15 cellular contexts compared by ENCODE assay signal in genomic region chr2:172168917-172169346, GRCh38.
DNase-seq lines count a peak whose midpoint lies in the region; FAIRE-seq and TF ChIP-seq lines count a peak whose summit lies in the region.
"Had no signal": no experiment of that assay in that cellular context is flagged by ENCODE, and none has a peak within 500 bp of the region (broad histone marks: within the 10 kb centered on the region; RNA-seq: fewer than 3 reads in every experiment).

No MANE protein-coding gene starts in this region.

- H3K4me2 ChIP-seq in endothelial cell of umbilical vein (ENCODE audit: insufficient read depth, low read length), result no peak overlapping the region

- TF ChIP-seq POLR2A in endothelial cell of umbilical vein (IDR thresholded peaks at IDR 0.05; ENCODE audit: low read depth, low read length), result no peak

- no peak overlapping the region for H3K27ac Mint-ChIP-seq in mesothelial cell of epicardium

- H3K36me3 Mint-ChIP-seq in mesothelial cell of epicardium, result no peaks in the 10 kb centered on the region

- peak; percentile 34 for DNase-seq in OCI-M1 (lab: John Stamatoyannopoulos, UW)
- peak; percentile 8 for DNase-seq in endothelial cell of umbilical vein (ENCODE audit: low read depth, low spot score)
- peak; percentile 61 for DNase-seq in small intestine
- no peak for DNase-seq in H7
- no peak for DNase-seq in mesothelial cell of epicardium (ENCODE audit: low spot score in 2 of 2, unreplicated experiment in 2 of 2)
- DNase-seq in NCI-H2081 treated with DMSO at 0.1 percent for 48 hours (lab: John Stamatoyannopoulos, UW), result no peak
- DNase-seq: activated CD8-positive, alpha-beta memory T cell treated with anti-CD3 and anti-CD28 coated beads for 24 hours; activated effector memory CD4-positive, alpha-beta T cell treated with anti-CD3 and anti-CD28 coated beads, Interleukin-2, amount 50 U/mL, for 16 hours; caudate nucleus; lower lobe of right lung; NCI-H1417 treated with DMSO at 0.1 percent for 48 hours; NCI-H69; stomach had no signal

- no peak overlapping the region for H2AFZ ChIP-seq in endothelial cell of umbilical vein (ENCODE audit: low read depth, low read length)

- H3K4me3 Mint-ChIP-seq in mesothelial cell of epicardium, result no peak overlapping the region

- H3K9me3 ChIP-seq in HEK293 (ENCODE audit: control insufficient read depth, insufficient read depth, low read depth, low read length) (no peaks in the 10 kb centered on the region), endothelial cell of umbilical vein (replicated peaks; ENCODE audit: control insufficient read depth, insufficient read depth, low read length) (no peaks in the 10 kb centered on the region), small intestine (ENCODE audit: control insufficient read depth, low read depth) (no peaks in the 10 kb centered on the region)
- H3K9me3 ChIP-seq: lower lobe of right lung, stomach had no signal

- POLR2A ChIA-PET in HEK293 (lab: Yijun Ruan, JAX), result no interaction called here
- POLR2A ChIA-PET in endothelial cell of umbilical vein (lab: Charles Lee), result no interaction called here

- H3K79me2 ChIP-seq in endothelial cell of umbilical vein (ENCODE audit: control insufficient read depth, insufficient read depth, low read length), result no peaks in the 10 kb centered on the region

- CTCF ChIA-PET in HEK293 (lab: Yijun Ruan, JAX) (interaction anchor here (0.7 kb wide), 1 partner anchor 12 kb away, joined by 3 read pairs; no protein-coding TSS in a partner anchor), endothelial cell of umbilical vein (lab: Charles Lee) (interaction anchor here (1.5 kb wide), 1 partner anchor 42 kb away, joined by 4 read pairs; no protein-coding TSS in a partner anchor)

- dilution Hi-C loops in endothelial cell of umbilical vein (cut with MboI; ENCODE audit: extremely low pct_ligation_motif_present, low sequenced_read_pairs), result no loop called here

- BruUV-seq in endothelial cell of umbilical vein (replicated peaks; lab: Mats Ljungman, UMichigan), result no TSS peak

- TF ChIP-seq CTCF in HEK293 (tag by site-specific recombination; IDR thresholded peaks at IDR 0.05) (no peak), endothelial cell of umbilical vein (IDR thresholded peaks at IDR 0.05; ENCODE audit: extremely low read depth in 1 of 2, insufficient read depth in 1 of 2, low read depth in 1 of 2, low read length in 2 of 2) (no peak), mesothelial cell of epicardium (IDR thresholded peaks at IDR 0.05; ENCODE audit: unreplicated experiment) (no peak)

- no peaks in the 10 kb centered on the region for H3K9me3 Mint-ChIP-seq in mesothelial cell of epicardium

- H3K27me3 Mint-ChIP-seq in mesothelial cell of epicardium (ENCODE audit: low read depth), result peaks cover 21% of the 10 kb centered on the region

- intact Hi-C loops in endothelial cell of umbilical vein (cut with micrococcal nuclease), result no loop called here

- FAIRE-seq in endothelial cell of umbilical vein (lab: Jason Lieb, UNC) (no peak), small intestine (lab: Jason Lieb, UNC) (no peak)

- H3K4me1 Mint-ChIP-seq in mesothelial cell of epicardium, result peaks cover 11% of the 10 kb centered on the region

- H3K27ac ChIP-seq in HEK293 (ENCODE audit: extremely low read depth, low read depth, low read length) (no peak overlapping the region), endothelial cell of umbilical vein (ENCODE audit: insufficient read depth, low read depth, low read length) (no peak overlapping the region), small intestine (ENCODE audit: low read depth in 1 of 2, low read length in 1 of 2) (no peak overlapping the region)
- H3K27ac ChIP-seq: lower lobe of right lung, skin epidermis, stomach had no signal

- no peaks in the 10 kb centered on the region for H3K9me1 ChIP-seq in endothelial cell of umbilical vein (replicated peaks; ENCODE audit: control insufficient read depth, extremely low read depth, insufficient read depth, low read length)

- no peaks in the 10 kb centered on the region for H4K20me1 ChIP-seq in endothelial cell of umbilical vein (replicated peaks; ENCODE audit: control insufficient read depth, extremely low read depth, insufficient read depth, low read length)

- no peak overlapping the region for H3K9ac ChIP-seq in endothelial cell of umbilical vein (replicated peaks; ENCODE audit: extremely low read depth, insufficient read depth, low read length)

- H3K4me3 ChIP-seq in HEK293 (ENCODE audit: low read depth, low read length) (no peak overlapping the region), endothelial cell of umbilical vein (replicated peaks in 1 of 3; ENCODE audit: insufficient read depth in 1 of 3, low read depth in 1 of 3, low read length in 3 of 3) (no peak overlapping the region), small intestine (ENCODE audit: low read depth in 1 of 2, low read length in 2 of 2) (no peak overlapping the region), H7 (ENCODE audit: insufficient read depth, low read depth, low read length) (no peak overlapping the region)
- H3K4me3 ChIP-seq: lower lobe of right lung, skin epidermis, stomach had no signal

- H3K36me3 ChIP-seq in HEK293 (ENCODE audit: control insufficient read depth in 2 of 2, insufficient read depth in 1 of 2, low read length in 2 of 2) (no peaks in the 10 kb centered on the region), endothelial cell of umbilical vein (ENCODE audit: control insufficient read depth in 2 of 2, extremely low read depth in 1 of 2, insufficient read depth in 2 of 2, low read length in 2 of 2) (no peaks in the 10 kb centered on the region), small intestine (ENCODE audit: control insufficient read depth in 2 of 2, insufficient read depth in 2 of 2, low read length in 2 of 2) (no peaks in the 10 kb centered on the region), H7 (replicated peaks; ENCODE audit: control insufficient read depth, insufficient read depth, low read length) (no peaks in the 10 kb centered on the region)
- H3K36me3 ChIP-seq: lower lobe of right lung, stomach had no signal

- no peaks in the 10 kb centered on the region for H3K27me3 ChIP-seq in endothelial cell of umbilical vein (ENCODE audit: control insufficient read depth in 2 of 2, insufficient read depth in 2 of 2, low read length in 2 of 2)
- peaks cover 0 to 3% of the 10 kb centered on the region in 2 donors for H3K27me3 ChIP-seq in small intestine (ENCODE audit: control insufficient read depth in 2 of 2, insufficient read depth in 2 of 2, low read length in 2 of 2)
- peaks cover 2% of the 10 kb centered on the region; the same call in 1 of the 2 replicates for H3K27me3 ChIP-seq in H7 (ENCODE audit: control insufficient read depth, insufficient read depth, low read length)

- no peaks in the 10 kb centered on the region for H3K4me1 ChIP-seq in HEK293 (ENCODE audit: control insufficient read depth, insufficient read depth, low read length)
- peaks cover 4% of the 10 kb centered on the region for H3K4me1 ChIP-seq in endothelial cell of umbilical vein (ENCODE audit: control insufficient read depth, extremely low read depth, insufficient read depth, low read length)
- peaks cover 0 to 2% of the 10 kb centered on the region in 2 donors for H3K4me1 ChIP-seq in small intestine (ENCODE audit: control insufficient read depth in 2 of 2, insufficient read depth in 1 of 2, low read depth in 1 of 2, low read length in 1 of 2)

- 38 to 65% (median 41%) methylated on average over 3 of the region's 3 CpGs for WGBS in small intestine, 3 donors

TF ChIP-seq in HEK293, 187 proteins besides CTCF, POLR2A, EP300 and RAD21:
- TF ChIP-seq ZNF521 (tag by site-specific recombination; IDR thresholded peaks at IDR 0.05), result no peak
- 0 out of 2 replicates have a peak, but pooled peaks have one; percentile 35 for TF ChIP-seq ZNF10 (tag by site-specific recombination; IDR thresholded peaks at IDR 0.05)
TF ChIP-seq in HEK293: peak in this region for 1.

TF ChIP-seq in endothelial cell of umbilical vein, 7 proteins besides CTCF, POLR2A, EP300 and RAD21:
- no peak for TF ChIP-seq GATA2 (IDR thresholded peaks at IDR 0.05; ENCODE audit: insufficient read depth, insufficient read length, low read depth, low read length)

Comparison
In these comparisons a context has a peak if more than half of its experiments do, and no peak if none do; other contexts are left out.
1. DNase-seq: peak in OCI-M1 (single experiment), endothelial cell of umbilical vein (single experiment) and small intestine (single experiment); none in H7 (single experiment), mesothelial cell of epicardium (0 of 2) and NCI-H2081 treated with DMSO at 0.1 percent for 48 hours (single experiment).